Comparison of ENCODE assay signal across 8 cellular contexts in the genomic region with DNA sequence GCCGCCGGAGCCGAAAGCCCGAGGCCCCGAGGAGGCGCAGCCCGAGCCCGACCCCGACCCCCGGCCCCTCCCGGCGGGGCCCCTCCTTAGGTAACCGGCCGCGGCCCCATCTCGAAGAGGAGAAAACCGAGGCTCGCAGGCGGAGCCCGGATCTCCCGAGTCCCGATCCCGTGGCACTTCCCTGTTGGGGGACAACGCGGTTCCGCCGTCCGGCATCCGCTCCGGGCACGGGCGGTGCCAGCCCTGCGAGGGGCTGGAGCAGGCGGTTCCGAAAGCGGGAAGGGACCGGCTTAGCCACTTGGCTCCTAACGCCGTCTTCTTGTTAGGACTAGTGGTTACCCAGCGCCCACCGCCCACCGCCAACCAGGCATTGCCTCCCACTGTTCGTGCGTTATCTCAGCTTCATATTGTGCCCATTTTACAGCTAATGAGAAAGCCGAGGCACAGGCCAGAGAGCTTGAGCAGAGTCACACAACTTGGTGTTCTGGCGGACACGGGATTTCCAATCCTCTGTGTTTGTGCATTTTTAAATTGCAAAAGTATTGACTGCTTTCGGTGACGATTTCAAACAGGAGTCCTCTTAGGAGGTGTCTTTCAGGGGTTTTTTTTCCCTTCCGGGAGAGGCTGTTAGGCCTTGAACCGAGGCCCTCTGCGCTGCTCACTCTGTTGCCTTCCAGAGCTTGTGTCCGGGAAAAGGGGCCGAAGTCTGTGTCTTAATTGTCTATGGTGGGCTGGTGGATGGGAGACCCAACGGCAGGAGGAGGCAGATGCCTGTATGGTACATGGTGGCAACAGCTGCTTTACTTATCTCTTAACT. TPM values are rescaled to one million over a fixed set of nuclear protein-coding genes. Genes with fewer than 3 reads are reported as not detected.
DNase-seq lines count a peak whose midpoint lies in the region; ATAC-seq and TF ChIP-seq lines count a peak whose summit lies in the region.

No MANE protein-coding gene starts in this region.

- H3K4me1 Mint-ChIP-seq in activated T-cell treated with anti-CD3 and anti-CD28 coated beads, Interleukin-2, amount 50 U/mL, for 4 hours (ENCODE audit: low read depth), result peaks cover 13% of the 10 kb centered on the region

- H3K4me2 ChIP-seq in skeletal muscle satellite cell (ENCODE audit: low read length), result peak overlapping the region; percentile 88

- DNase-seq in EL, result peak; percentile 33
- peak; percentile 47 for DNase-seq in GM20000 (ENCODE audit: low spot score)
- peak in 1 of 2 experiments; percentile 29 for DNase-seq in HL-60 (ENCODE audit: low read depth in 1 of 2, low spot score in 1 of 2)
- no peak for DNase-seq in activated T-cell treated with anti-CD3 and anti-CD28 coated beads, Interleukin-2, amount 50 U/mL, for 4 hours
- no peak for DNase-seq in left ventricle myocardium superior
- no peak for DNase-seq in cerebellar cortex (ENCODE audit: low spot score)
- no peak for DNase-seq in amniotic stem cell (lab: John Stamatoyannopoulos, UW)

- H3K27me3 Mint-ChIP-seq in activated T-cell treated with anti-CD3 and anti-CD28 coated beads, Interleukin-2, amount 50 U/mL, for 4 hours (ENCODE audit: low read depth), result no peaks in the 10 kb centered on the region

- H3K4me3 Mint-ChIP-seq in activated T-cell treated with anti-CD3 and anti-CD28 coated beads, Interleukin-2, amount 50 U/mL, for 4 hours, result peak overlapping the region; percentile 75

- H3K36me3 ChIP-seq in skeletal muscle satellite cell (ENCODE audit: insufficient read depth, low read length), result peaks cover 4% of the 10 kb centered on the region

- peak; percentile 4 to 8 for ATAC-seq in activated T-cell treated with anti-CD3 and anti-CD28 coated beads, Interleukin-2, amount 50 U/mL, for 4 hours
- ATAC-seq in left ventricle myocardium superior, result peak; percentile 17

- H3K9ac ChIP-seq in skeletal muscle satellite cell (ENCODE audit: low read depth, low read length), result peak overlapping the region; percentile 79

- intact Hi-C loops in left ventricle myocardium superior (cut with micrococcal nuclease), result no loop called here

- H3K27ac ChIP-seq in HL-60 (replicated peaks), result peak overlapping the region; percentile 73

- TF ChIP-seq CTCF in GM20000 (IDR thresholded peaks at IDR 0.05; ENCODE audit: extremely low read depth, missing control alignments) (no peak), HL-60 (IDR thresholded peaks at IDR 0.05; ENCODE audit: insufficient read depth, low read length) (no peak)

- H3K9me3 Mint-ChIP-seq in activated T-cell treated with anti-CD3 and anti-CD28 coated beads, Interleukin-2, amount 50 U/mL, for 4 hours, result no peaks in the 10 kb centered on the region

- H3K27me3 ChIP-seq in HL-60 (ENCODE audit: insufficient read depth, poor library complexity, severe bottlenecking), result no peaks in the 10 kb centered on the region
- H3K27me3 ChIP-seq in skeletal muscle satellite cell (ENCODE audit: control insufficient read depth, insufficient read depth, low read length), result no peaks in the 10 kb centered on the region

- no peaks in the 10 kb centered on the region for H3K4me1 ChIP-seq in skeletal muscle satellite cell (ENCODE audit: control insufficient read depth, insufficient read depth, low read length)

- peaks cover 8% of the 10 kb centered on the region for H3K9me3 ChIP-seq in skeletal muscle satellite cell (replicated peaks; ENCODE audit: low read length)

- H3K4me3 ChIP-seq in HL-60 (replicated peaks; ENCODE audit: insufficient read depth, low read length) (peak overlapping the region; percentile 86), skeletal muscle satellite cell (ENCODE audit: low read length) (peak overlapping the region; percentile 81)

- H3K36me3 Mint-ChIP-seq in activated T-cell treated with anti-CD3 and anti-CD28 coated beads, Interleukin-2, amount 50 U/mL, for 4 hours (ENCODE audit: insufficient read depth), result no peaks in the 10 kb centered on the region

RNA-seq across cellular contexts. Expression of a gene that starts 0.6 kb away (rescaled TPM):
- 1 to 10 TPM in 1 of 3 donors, under 1 TPM in 2; 0.82 to 1.8 (median 0.82) TPM for total RNA-seq in activated T-cell treated with anti-CD3 and anti-CD28 coated beads, Interleukin-2, amount 50 U/mL, for 4 hours
- total RNA-seq in left ventricle myocardium superior, result not detected
- total RNA-seq in skeletal muscle satellite cell (2012; rRNA removed), result 7.2 and 8.1 TPM in 2 replicates

RNA-seq across cellular contexts. Expression of a gene that starts 22.3 kb away (rescaled TPM):
- total RNA-seq in activated T-cell treated with anti-CD3 and anti-CD28 coated beads, Interleukin-2, amount 50 U/mL, for 4 hours, result 10 to 100 TPM in 2 of 3 donors, 1 to 10 TPM in 1; 9.2 to 12.5 (median 11.6) TPM
- total RNA-seq in left ventricle myocardium superior, result 19.9 TPM
- 38.0 and 49.2 TPM in 2 replicates for total RNA-seq in skeletal muscle satellite cell (2012; rRNA removed)

Comparison
In these comparisons a context has a peak if more than half of its experiments do, and no peak if none do; other contexts are left out.
1. DNase-seq: peak in EL (single experiment) and GM20000 (single experiment); none in activated T-cell treated with anti-CD3 and anti-CD28 coated beads, Interleukin-2, amount 50 U/mL, for 4 hours (single experiment), left ventricle myocardium superior (single experiment), cerebellar cortex (single experiment) and amniotic stem cell (single experiment).